In the genomic region with DNA sequence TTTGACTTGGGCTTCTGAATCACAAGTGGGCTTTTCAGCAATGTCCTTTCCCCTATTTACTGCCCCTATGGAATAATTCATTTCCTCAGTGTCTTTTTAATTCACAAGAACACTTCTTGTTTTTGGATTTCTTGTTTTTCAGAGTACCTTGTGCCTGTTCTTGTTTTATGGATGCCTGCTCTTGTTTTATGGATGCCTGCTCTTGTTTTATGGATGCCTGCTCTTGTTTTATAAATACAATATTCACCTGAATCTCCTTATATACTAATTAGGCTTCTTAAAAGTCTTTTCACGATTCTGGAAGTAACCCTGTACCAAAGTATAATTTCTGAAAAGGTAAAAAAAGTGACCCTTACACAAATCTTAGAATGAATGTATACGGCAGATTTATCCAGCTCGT, we compare ENCODE assay signal across 33 cellular contexts. TPM values are rescaled to one million over a fixed set of nuclear protein-coding genes. Genes with fewer than 3 reads are reported as not detected.
"Had no signal": no experiment of that assay in that cellular context is flagged by ENCODE, and none has a peak within 500 bp of the region (broad histone marks: within the 10 kb centered on the region; RNA-seq: fewer than 3 reads in every experiment).

No MANE protein-coding gene starts in this region.

- H3K27ac Mint-ChIP-seq: activated CD4-positive, alpha-beta T cell treated with anti-CD3 and anti-CD28 coated beads, Interleukin-2, amount 10 ng/mL, durations not matched to agents 24 days and 14 days; activated T-helper 2 cell treated with anti-CD3 and anti-CD28 coated beads, Interferon-gamma antibody, Interleukin-2, Interleukin-4, amounts not matched to agents 10 μg/mL and 5 μg/mL and 100 μg/mL, durations not matched to agents 14 hours and 24 hours and 36 hours had no signal

- H3K27me3 Mint-ChIP-seq: activated naive CD8-positive, alpha-beta T cell had no signal

- H3K4me3 Mint-ChIP-seq: activated CD4-positive, alpha-beta T cell treated with anti-CD3 and anti-CD28 coated beads, Interleukin-2, amount 10 ng/mL, durations not matched to agents 24 days and 14 days; activated naive CD8-positive, alpha-beta T cell had no signal

- ATAC-seq: PC-3 had no signal

- DNase-seq: activated CD4-positive, alpha-beta T cell treated with anti-CD3 and anti-CD28 coated beads, Interleukin-2, amount 10 ng/mL, durations not matched to agents 24 days and 14 days; activated CD4-positive, alpha-beta T cell treated with anti-CD3 and anti-CD28 coated beads, Interleukin-2, amount 50 U/mL, for 4 hours; activated CD8-positive, alpha-beta memory T cell treated with anti-CD3 and anti-CD28 coated beads, Interleukin-2, amount 50 U/mL, for 4 hours; activated gamma-delta T cell; activated T-cell treated with anti-CD3 and anti-CD28 coated beads, Interleukin-2, amount 50 U/mL, for 48 hours; amniotic stem cell; aorta; brain microvascular endothelial cell; central memory CD4-positive, alpha-beta T cell; MM.1S; MV-4-11; NCI-H1092 treated with DMSO at 0.1 percent for 48 hours; NCI-H1417; NCI-H146; NCI-H187; NCI-H2029 treated with DMSO at 0.1 percent for 48 hours; NCI-H2107; NCI-H2171; NCI-H510A; NCI-H526; NCI-H748 treated with DMSO at 0.1 percent for 48 hours; NK-92 treated with Interleukin-12 subunit alpha and Interleukin-12 subunit beta, amount 100 ng/mL, for 24 hours; PC-3; Peyer's patch; RPMI8226; SHP77 treated with DMSO at 0.1 percent for 48 hours; SK-N-SH; T-helper 2 cell; T-helper 9 cell; WERI-Rb-1 had no signal

- H3K36me3 Mint-ChIP-seq: activated naive CD8-positive, alpha-beta T cell had no signal

RNA-seq across cellular contexts. Expression of a gene that starts 32.8 kb away (rescaled TPM):
- total RNA-seq: LHCN-M2, PC-3 had no signal
